8 cellular contexts compared by ENCODE assay signal in the genomic region with DNA sequence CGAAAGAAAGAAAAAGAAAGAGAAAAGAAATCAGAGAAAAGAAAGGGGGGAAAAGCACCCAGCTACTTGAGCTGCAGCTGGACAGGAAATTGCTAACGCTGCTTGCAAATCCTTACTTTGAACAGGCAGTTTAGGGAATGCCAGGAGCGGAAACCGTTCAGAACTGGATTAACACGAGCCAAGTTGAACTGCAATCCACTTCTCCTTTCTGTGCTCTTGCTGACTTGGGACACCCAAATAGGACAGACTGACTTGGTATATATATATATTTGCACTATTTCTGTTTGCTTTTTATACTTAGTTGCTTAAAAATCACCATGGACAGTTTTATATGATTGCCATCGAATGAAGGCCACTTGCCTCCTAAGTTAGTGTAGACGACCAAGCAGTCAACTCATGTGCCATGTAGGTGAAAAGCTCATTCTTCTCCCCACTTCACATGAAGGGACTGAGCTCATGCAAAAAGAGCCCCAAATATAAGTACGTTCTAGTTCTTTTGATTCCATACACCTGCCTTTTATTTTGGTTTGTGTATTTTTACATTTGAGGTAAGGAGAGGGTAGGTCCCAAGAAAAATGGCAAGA. TPM values are rescaled to one million over a fixed set of nuclear protein-coding genes. Genes with fewer than 3 reads are reported as not detected.
DNase-seq lines count a peak whose midpoint lies in the region; ATAC-seq lines count a peak whose summit lies in the region.

No MANE protein-coding gene starts in this region.

- no peaks in the 10 kb centered on the region for H3K9me3 Mint-ChIP-seq in dendritic cell treated with granulocyte-macrophage colony-stimulating factor and Interleukin-4, amounts not matched to agents 40 ng/mL and 50 ng/mL, for 4 days
- no peaks in the 10 kb centered on the region for H3K9me3 Mint-ChIP-seq in naive B cell

- ATAC-seq in HG02798 (IDR thresholded peaks at IDR 0.05; ENCODE audit: poor library complexity, unreplicated experiment): peak; percentile 11
- ATAC-seq in naive B cell (ENCODE audit: low read depth in 2 of 2): peak; percentile 12

- peaks cover 4% of the 10 kb centered on the region for H3K27me3 Mint-ChIP-seq in dendritic cell treated with granulocyte-macrophage colony-stimulating factor and Interleukin-4, amounts not matched to agents 40 ng/mL and 50 ng/mL, for 4 days
- no peaks in the 10 kb centered on the region for H3K27me3 Mint-ChIP-seq in naive B cell

- intact Hi-C loops in dendritic cell treated with granulocyte-macrophage colony-stimulating factor and Interleukin-4, amounts not matched to agents 40 ng/mL and 50 ng/mL, for 4 days (cut with micrococcal nuclease): loop anchor here (1.0 to 2.0 kb wide), 3 partner anchors 7 to 184 kb away; no protein-coding TSS in a partner anchor

- peak overlapping the region; percentile 93 for H3K27ac Mint-ChIP-seq in dendritic cell treated with granulocyte-macrophage colony-stimulating factor and Interleukin-4, amounts not matched to agents 40 ng/mL and 50 ng/mL, for 4 days
- H3K27ac Mint-ChIP-seq in naive B cell: peak overlapping the region; percentile 70 to 96 (median 85)

- peak overlapping the region; percentile 68 for H3K4me3 Mint-ChIP-seq in dendritic cell treated with granulocyte-macrophage colony-stimulating factor and Interleukin-4, amounts not matched to agents 40 ng/mL and 50 ng/mL, for 4 days
- peak overlapping the region; percentile 77 to 96 (median 90) for H3K4me3 Mint-ChIP-seq in naive B cell

- peak; percentile 96 for DNase-seq in GF-D8 (lab: John Stamatoyannopoulos, UW)
- peak; percentile 88 for DNase-seq in OCI-M1 (lab: John Stamatoyannopoulos, UW)
- no peak for DNase-seq in naive B cell
- DNase-seq in iPS-NIHi7 (ENCODE audit: extremely low spot score): no peak
- no peak for DNase-seq in dedifferentiated amniotic fluid mesenchymal stem cell (ENCODE audit: extremely low spot score)
- DNase-seq in activated CD8-positive, alpha-beta memory T cell treated with anti-CD3 and anti-CD28 coated beads, Interleukin-2, amount 50 U/mL, for 4 hours: no peak

- peaks cover 67% of the 10 kb centered on the region for H3K4me1 Mint-ChIP-seq in dendritic cell treated with granulocyte-macrophage colony-stimulating factor and Interleukin-4, amounts not matched to agents 40 ng/mL and 50 ng/mL, for 4 days (ENCODE audit: low read depth)
- H3K4me1 Mint-ChIP-seq in naive B cell: peaks cover 52 to 75% (median 69%) of the 10 kb centered on the region in 3 donors

- H3K36me3 Mint-ChIP-seq in dendritic cell treated with granulocyte-macrophage colony-stimulating factor and Interleukin-4, amounts not matched to agents 40 ng/mL and 50 ng/mL, for 4 days (ENCODE audit: low read depth): peaks cover 26% of the 10 kb centered on the region
- no peaks in the 10 kb centered on the region for H3K36me3 Mint-ChIP-seq in naive B cell

RNA-seq across cellular contexts. Expression of a gene that starts 5.5 kb away (rescaled TPM):
- 10 to 100 TPM; 23.1 to 63.0 (median 35.7) TPM for polyA plus RNA-seq in naive B cell (ENCODE audit: low read depth in 6 of 6)

Comparison
In these comparisons a context has a peak if more than half of its experiments do, and no peak if none do; other contexts are left out.
1. DNase-seq: peak in GF-D8 (single experiment) and OCI-M1 (single experiment); none in naive B cell (single experiment), iPS-NIHi7 (single experiment), dedifferentiated amniotic fluid mesenchymal stem cell (single experiment) and activated CD8-positive, alpha-beta memory T cell treated with anti-CD3 and anti-CD28 coated beads, Interleukin-2, amount 50 U/mL, for 4 hours (single experiment).